10 cellular contexts compared by ENCODE assay signal in genomic region chr3:50503947-50504346, GRCh38. TPM values are rescaled to one million over a fixed set of nuclear protein-coding genes. Genes with fewer than 3 reads are reported as not detected.
DNase-seq lines count a peak whose midpoint lies in the region; ATAC-seq and TF ChIP-seq lines count a peak whose summit lies in the region.
"Had no signal": no experiment of that assay in that cellular context is flagged by ENCODE, and none has a peak within 500 bp of the region (broad histone marks: within the 10 kb centered on the region; RNA-seq: fewer than 3 reads in every experiment).

No MANE protein-coding gene starts in this region.

- H3K36me3 ChIP-seq in heart right ventricle = no peaks in the 10 kb centered on the region
- no peaks in the 10 kb centered on the region for H3K36me3 ChIP-seq in neural progenitor cell
- H3K36me3 ChIP-seq in aorta (ENCODE audit: control insufficient read depth in 1 of 2, insufficient read depth in 2 of 2, low read length in 1 of 2) = no peaks in the 10 kb centered on the region

- H3K4me1 ChIP-seq in heart right ventricle (peaks cover 0 to 19% (median 6%) of the 10 kb centered on the region in 9 donors), neural progenitor cell (peaks cover 15% of the 10 kb centered on the region), aorta (ENCODE audit: control insufficient read depth in 1 of 2, insufficient read depth in 2 of 2, low read length in 2 of 2) (no peaks in the 10 kb centered on the region)

- peak overlapping the region; percentile 54 for H2AFZ ChIP-seq in neural progenitor cell (replicated peaks)

- intact Hi-C loops in heart right ventricle (cut with DNase I) = no loop called here
- intact Hi-C loops in Right ventricle myocardium superior (cut with DNase I) = no loop called here
- intact Hi-C loops in aorta (cut with DNase I) = no loop called here

- peaks cover 5% of the 10 kb centered on the region for H3K4me1 Mint-ChIP-seq in endothelial cell (ENCODE audit: unreplicated experiment)
- peaks cover 12% of the 10 kb centered on the region for H3K4me1 Mint-ChIP-seq in neural progenitor cell

- H3K79me2 ChIP-seq in neural progenitor cell (ENCODE audit: low read depth) = no peaks in the 10 kb centered on the region

- TF ChIP-seq CTCF in heart right ventricle (IDR thresholded peaks at IDR 0.05) (no peak), endothelial cell (IDR thresholded peaks at IDR 0.05; ENCODE audit: unreplicated experiment) (no peak), neural progenitor cell (IDR thresholded peaks at IDR 0.05) (no peak)

- H3F3A ChIP-seq in neural progenitor cell (ENCODE audit: low read depth) = peaks cover 9% of the 10 kb centered on the region

- H3K9me3 Mint-ChIP-seq in endothelial cell (ENCODE audit: unreplicated experiment) (no peaks in the 10 kb centered on the region), neural progenitor cell (no peaks in the 10 kb centered on the region)
- H3K9me3 Mint-ChIP-seq: activated naive CD8-positive, alpha-beta T cell treated with anti-CD3 and anti-CD28 coated beads, Interleukin-2, amount 10 ng/mL, durations not matched to agents 7 days and 5 days had no signal

- H3K36me3 Mint-ChIP-seq in endothelial cell (ENCODE audit: low read depth, unreplicated experiment) (peaks cover 4% of the 10 kb centered on the region), neural progenitor cell (no peaks in the 10 kb centered on the region)
- H3K36me3 Mint-ChIP-seq: activated naive CD8-positive, alpha-beta T cell treated with anti-CD3 and anti-CD28 coated beads, Interleukin-2, amount 10 ng/mL, durations not matched to agents 7 days and 5 days had no signal

- H3K9me3 ChIP-seq in heart right ventricle = no peaks in the 10 kb centered on the region
- no peaks in the 10 kb centered on the region for H3K9me3 ChIP-seq in neural progenitor cell (ENCODE audit: low read depth)
- no peaks in the 10 kb centered on the region for H3K9me3 ChIP-seq in aorta (ENCODE audit: control insufficient read depth, low read length)

- H3K4me3 Mint-ChIP-seq in endothelial cell (ENCODE audit: unreplicated experiment) (no peak overlapping the region), neural progenitor cell (peak overlapping the region; percentile 80)

- no peak for DNase-seq in heart right ventricle
- DNase-seq in Right ventricle myocardium superior = no peak
- DNase-seq in endothelial cell (ENCODE audit: low spot score) = peak; percentile 23
- no peak for DNase-seq in neural progenitor cell (ENCODE audit: low spot score)
- DNase-seq in aorta = no peak
- no peak for DNase-seq in cerebellar nuclear complex (lab: John Stamatoyannopoulos, UW)
- no peak for DNase-seq in stimulated activated CD4-positive, alpha-beta T cell treated with anti-CD3 and anti-CD28 coated beads, Interleukin-2, amount 100 ng/mL, for 48 hours
- DNase-seq: foreskin melanocyte had no signal

- H4K20me1 ChIP-seq in neural progenitor cell (ENCODE audit: low read depth) = peaks cover 26% of the 10 kb centered on the region

- H3K4me3 ChIP-seq in heart right ventricle = peak overlapping the region in 9 of 10 donors; percentile 45 to 65 (median 56)
- peak overlapping the region; percentile 84 for H3K4me3 ChIP-seq in neural progenitor cell
- peak overlapping the region; percentile 24 to 58 for H3K4me3 ChIP-seq in aorta (ENCODE audit: low read length in 2 of 2)

- WGBS in heart right ventricle, 2 donors = 37 to 49% methylated on average over 13 of the region's 13 CpGs
- 55 to 58% methylated on average over 13 of the region's 13 CpGs for WGBS in aorta, 2 donors

- H3K9ac ChIP-seq in neural progenitor cell = no peak overlapping the region

- H3K27me3 Mint-ChIP-seq in endothelial cell (ENCODE audit: unreplicated experiment) = peaks cover 19% of the 10 kb centered on the region
- peaks cover 17% of the 10 kb centered on the region for H3K27me3 Mint-ChIP-seq in neural progenitor cell (ENCODE audit: insufficient read depth, low read depth)

- H3K27me3 ChIP-seq in heart right ventricle (peaks cover 0 to 36% (median 12%) of the 10 kb centered on the region in 7 donors), neural progenitor cell (peaks cover 38% of the 10 kb centered on the region), aorta (ENCODE audit: control insufficient read depth in 1 of 2, insufficient read depth in 2 of 2, low read length in 1 of 2) (no peaks in the 10 kb centered on the region)

- peak overlapping the region; percentile 94 for H3K4me2 ChIP-seq in neural progenitor cell

- peak overlapping the region in 8 of 10 donors; percentile 41 to 69 (median 58) for H3K27ac ChIP-seq in heart right ventricle
- H3K27ac ChIP-seq in neural progenitor cell = no peak overlapping the region
- no peak overlapping the region for H3K27ac ChIP-seq in aorta (ENCODE audit: low read depth in 1 of 2, low read length in 2 of 2)

- H3K27ac Mint-ChIP-seq in endothelial cell (ENCODE audit: unreplicated experiment) = no peak overlapping the region
- no peak overlapping the region for H3K27ac Mint-ChIP-seq in neural progenitor cell
- H3K27ac Mint-ChIP-seq: activated naive CD8-positive, alpha-beta T cell treated with anti-CD3 and anti-CD28 coated beads, Interleukin-2, amount 10 ng/mL, durations not matched to agents 7 days and 5 days had no signal

- ATAC-seq in heart right ventricle = peak in 3 of 8 donors; percentile 6 to 46 (median 16)
- no peak for ATAC-seq in Right ventricle myocardium superior (ENCODE audit: poor library complexity)
- no peak for ATAC-seq in aorta (ENCODE audit: low FRiP score)
- ATAC-seq in HG02885 (IDR thresholded peaks at IDR 0.05; ENCODE audit: poor library complexity, unreplicated experiment) = no peak

RNA-seq across cellular contexts. Expression of gene CACNA2D2, which starts 0.5 kb away (rescaled TPM):
- total RNA-seq in heart right ventricle (1 to 10 TPM in 9 of 10 donors, under 1 TPM in 1; 0.95 to 3.9 (median 2.6) TPM), Right ventricle myocardium superior (1.6 TPM), endothelial cell (ENCODE audit: unreplicated experiment) (17.3 TPM), neural progenitor cell (ENCODE audit: low replicate concordance) (4.3 and 9.5 TPM in 2 replicates), aorta (1 to 10 TPM; 2.7 to 3.2 TPM)
- polyA plus RNA-seq in heart right ventricle (1 to 10 TPM in 1 of 2 donors, under 1 TPM in 1; 0.42 to 2.2 TPM), aorta (1 to 10 TPM in 1 of 2 donors, under 1 TPM in 1; 0.75 to 1.7 TPM)

Comparison
In these comparisons a context has a peak if more than half of its experiments do, and no peak if none do; other contexts are left out.
1. H3K27ac ChIP-seq: peak in heart right ventricle (8 of 10); none in neural progenitor cell (single experiment) and aorta (0 of 2).
2. Peak in every context shown above with its lines, with median percentiles within 50 percentile points of each other: H3K4me3 ChIP-seq.